1 cellular context compared by ENCODE assay signal in the genomic region with DNA sequence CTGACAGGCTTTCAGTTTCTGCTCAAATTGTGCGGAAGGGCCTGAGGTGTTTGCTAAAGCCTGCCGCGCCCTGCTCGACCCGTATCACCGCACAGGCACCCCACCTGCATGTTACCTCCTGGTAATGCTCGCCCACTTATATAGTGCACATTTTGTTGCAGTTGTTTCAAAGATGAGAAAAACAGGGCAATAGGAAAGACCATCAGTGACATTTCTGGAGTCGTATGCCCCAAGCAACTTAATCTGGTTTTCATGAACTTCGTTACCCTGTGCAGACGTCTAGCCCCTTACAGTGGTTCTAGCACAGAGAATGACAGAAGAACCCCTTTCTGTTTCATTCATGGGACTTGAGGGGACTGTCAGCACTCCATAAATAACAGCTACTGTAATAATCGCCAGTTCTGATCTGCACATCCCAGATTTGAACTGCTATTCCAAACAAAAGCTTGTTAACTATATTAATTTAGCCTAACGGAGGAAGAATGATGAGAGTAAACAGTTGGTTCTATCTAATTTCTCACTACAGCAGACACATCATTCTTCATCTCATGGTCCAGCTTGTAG.
TF ChIP-seq lines count a peak whose summit lies in the region.

No MANE protein-coding gene starts in this region.

TF ChIP-seq in HCT116, 20 proteins besides CTCF, POLR2A, EP300 and RAD21 (continued from another document):
- TF ChIP-seq FOSL1 (IDR thresholded peaks at IDR 0.05; ENCODE audit: low read depth) (no peak), SIN3A (IDR thresholded peaks at IDR 0.05; ENCODE audit: low read depth) (no peak), JUND (IDR thresholded peaks at IDR 0.05) (no peak)
- TF ChIP-seq, protein P1, sequence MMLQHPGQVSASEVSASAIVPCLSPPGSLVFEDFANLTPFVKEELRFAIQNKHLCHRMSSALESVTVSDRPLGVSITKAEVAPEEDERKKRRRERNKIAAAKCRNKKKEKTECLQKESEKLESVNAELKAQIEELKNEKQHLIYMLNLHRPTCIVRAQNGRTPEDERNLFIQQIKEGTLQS (IDR thresholded peaks at IDR 0.05) = no peak
- TF ChIP-seq, protein P2, sequence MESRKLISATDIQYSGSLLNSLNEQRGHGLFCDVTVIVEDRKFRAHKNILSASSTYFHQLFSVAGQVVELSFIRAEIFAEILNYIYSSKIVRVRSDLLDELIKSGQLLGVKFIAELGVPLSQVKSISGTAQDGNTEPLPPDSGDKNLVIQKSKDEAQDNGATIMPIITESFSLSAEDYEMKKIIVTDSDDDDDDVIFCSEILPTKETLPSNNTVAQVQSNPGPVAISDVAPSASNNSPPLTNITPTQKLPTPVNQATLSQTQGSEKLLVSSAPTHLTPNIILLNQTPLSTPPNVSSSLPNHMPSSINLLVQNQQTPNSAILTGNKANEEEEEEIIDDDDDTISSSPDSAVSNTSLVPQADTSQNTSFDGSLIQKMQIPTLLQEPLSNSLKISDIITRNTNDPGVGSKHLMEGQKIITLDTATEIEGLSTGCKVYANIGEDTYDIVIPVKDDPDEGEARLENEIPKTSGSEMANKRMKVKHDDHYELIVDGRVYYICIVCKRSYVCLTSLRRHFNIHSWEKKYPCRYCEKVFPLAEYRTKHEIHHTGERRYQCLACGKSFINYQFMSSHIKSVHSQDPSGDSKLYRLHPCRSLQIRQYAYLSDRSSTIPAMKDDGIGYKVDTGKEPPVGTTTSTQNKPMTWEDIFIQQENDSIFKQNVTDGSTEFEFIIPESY (IDR thresholded peaks at IDR 0.05; ENCODE audit: extremely low read depth, insufficient replicate concordance, low read length) = no peak
